3 cellular contexts compared by ENCODE assay signal in genomic region chr14:36584167-36584811, GRCh38.
TF ChIP-seq lines count a peak whose summit lies in the region.

No MANE protein-coding gene starts in this region.

TF ChIP-seq in SK-N-SH, 30 proteins besides CTCF, POLR2A, EP300 and RAD21 (continued from another document):
- TF ChIP-seq, protein P1, sequence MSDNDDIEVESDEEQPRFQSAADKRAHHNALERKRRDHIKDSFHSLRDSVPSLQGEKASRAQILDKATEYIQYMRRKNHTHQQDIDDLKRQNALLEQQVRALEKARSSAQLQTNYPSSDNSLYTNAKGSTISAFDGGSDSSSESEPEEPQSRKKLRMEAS (IDR thresholded peaks at IDR 0.05; ENCODE audit: low read depth) = no peak
- TF ChIP-seq IRF3 (IDR thresholded peaks at IDR 0.05; ENCODE audit: low read depth, low read length) (no peak), FOXJ3 (CRISPR knock-in tag; IDR thresholded peaks at IDR 0.05) (no peak), EZH2phosphoT487 (IDR thresholded peaks at IDR 0.05; ENCODE audit: borderline replicate concordance, low read depth) (no peak), TEAD4 (IDR thresholded peaks at IDR 0.05; ENCODE audit: borderline replicate concordance, insufficient read depth) (no peak), GATA2 (CRISPR knock-in tag; IDR thresholded peaks at IDR 0.05) (no peak), SMC3 (IDR thresholded peaks at IDR 0.05; ENCODE audit: low read depth, low read length) (no peak), FOSL2 (IDR thresholded peaks at IDR 0.05; ENCODE audit: borderline replicate concordance, low read depth) (no peak), MEF2A (IDR thresholded peaks at IDR 0.05; ENCODE audit: borderline replicate concordance, low read depth) (no peak), NFIC (IDR thresholded peaks at IDR 0.05; ENCODE audit: borderline replicate concordance) (no peak), ZBTB33 (IDR thresholded peaks at IDR 0.05; ENCODE audit: borderline replicate concordance, low read depth) (no peak), USF1 (IDR thresholded peaks at IDR 0.05; ENCODE audit: borderline replicate concordance, low read depth) (no peak), CHD2 (IDR thresholded peaks at IDR 0.05; ENCODE audit: low read length, partially characterized antibody) (no peak), GABPA (IDR thresholded peaks at IDR 0.05; ENCODE audit: low read depth) (no peak), JUND (IDR thresholded peaks at IDR 0.05) (no peak), RFX5 (IDR thresholded peaks at IDR 0.05; ENCODE audit: low read length) (no peak), YY1 (IDR thresholded peaks at IDR 0.05; ENCODE audit: low read depth) (no peak), RXRA (IDR thresholded peaks at IDR 0.05; ENCODE audit: borderline replicate concordance, low read depth) (no peak)

TF ChIP-seq in SK-N-SH treated with all-trans-retinoic acid at 6 μM for 48 hours, 23 proteins besides CTCF, POLR2A, EP300 and RAD21 (continued from another document):
- TF ChIP-seq CREB5 (CRISPR knock-in tag; IDR thresholded peaks at IDR 0.05; ENCODE audit: low read depth) (no peak), TOX (CRISPR knock-in tag; IDR thresholded peaks at IDR 0.05; ENCODE audit: borderline replicate concordance) (no peak), SNAI2 (CRISPR knock-in tag; IDR thresholded peaks at IDR 0.05) (no peak), PPARA (CRISPR knock-in tag; IDR thresholded peaks at IDR 0.05; ENCODE audit: borderline replicate concordance) (no peak), PATZ1 (CRISPR knock-in tag; IDR thresholded peaks at IDR 0.05; ENCODE audit: borderline replicate concordance) (no peak), ISL1 (CRISPR knock-in tag; IDR thresholded peaks at IDR 0.05) (no peak), GLIS3 (CRISPR knock-in tag; IDR thresholded peaks at IDR 0.05) (no peak)

TF ChIP-seq in HepG2, 621 proteins besides CTCF, POLR2A, EP300 and RAD21 (continued from another document):
- TF ChIP-seq, protein P2, sequence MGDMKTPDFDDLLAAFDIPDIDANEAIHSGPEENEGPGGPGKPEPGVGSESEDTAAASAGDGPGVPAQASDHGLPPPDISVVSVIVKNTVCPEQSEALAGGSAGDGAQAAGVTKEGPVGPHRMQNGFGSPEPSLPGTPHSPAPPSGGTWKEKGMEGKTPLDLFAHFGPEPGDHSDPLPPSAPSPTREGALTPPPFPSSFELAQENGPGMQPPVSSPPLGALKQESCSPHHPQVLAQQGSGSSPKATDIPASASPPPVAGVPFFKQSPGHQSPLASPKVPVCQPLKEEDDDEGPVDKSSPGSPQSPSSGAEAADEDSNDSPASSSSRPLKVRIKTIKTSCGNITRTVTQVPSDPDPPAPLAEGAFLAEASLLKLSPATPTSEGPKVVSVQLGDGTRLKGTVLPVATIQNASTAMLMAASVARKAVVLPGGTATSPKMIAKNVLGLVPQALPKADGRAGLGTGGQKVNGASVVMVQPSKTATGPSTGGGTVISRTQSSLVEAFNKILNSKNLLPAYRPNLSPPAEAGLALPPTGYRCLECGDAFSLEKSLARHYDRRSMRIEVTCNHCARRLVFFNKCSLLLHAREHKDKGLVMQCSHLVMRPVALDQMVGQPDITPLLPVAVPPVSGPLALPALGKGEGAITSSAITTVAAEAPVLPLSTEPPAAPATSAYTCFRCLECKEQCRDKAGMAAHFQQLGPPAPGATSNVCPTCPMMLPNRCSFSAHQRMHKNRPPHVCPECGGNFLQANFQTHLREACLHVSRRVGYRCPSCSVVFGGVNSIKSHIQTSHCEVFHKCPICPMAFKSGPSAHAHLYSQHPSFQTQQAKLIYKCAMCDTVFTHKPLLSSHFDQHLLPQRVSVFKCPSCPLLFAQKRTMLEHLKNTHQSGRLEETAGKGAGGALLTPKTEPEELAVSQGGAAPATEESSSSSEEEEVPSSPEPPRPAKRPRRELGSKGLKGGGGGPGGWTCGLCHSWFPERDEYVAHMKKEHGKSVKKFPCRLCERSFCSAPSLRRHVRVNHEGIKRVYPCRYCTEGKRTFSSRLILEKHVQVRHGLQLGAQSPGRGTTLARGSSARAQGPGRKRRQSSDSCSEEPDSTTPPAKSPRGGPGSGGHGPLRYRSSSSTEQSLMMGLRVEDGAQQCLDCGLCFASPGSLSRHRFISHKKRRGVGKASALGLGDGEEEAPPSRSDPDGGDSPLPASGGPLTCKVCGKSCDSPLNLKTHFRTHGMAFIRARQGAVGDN (CRISPR knock-in tag; IDR thresholded peaks at IDR 0.05) = 0 out of 2 replicates have a peak, but pooled peaks have one; percentile 1
- no peak for TF ChIP-seq RBFOX2 (IDR thresholded peaks at IDR 0.05; ENCODE audit: low read depth, low read length)
TF ChIP-seq in HepG2: peak in this region for 2.
